ENCODE assay signal across 24 cellular contexts in genomic region chr20:64114356-64114971, GRCh38. TPM values are rescaled to one million over a fixed set of nuclear protein-coding genes. Genes with fewer than 3 reads are reported as not detected.
A peak's percentile ranks its signal among the peaks of the same experiment; 100 is the strongest.
DNase-seq lines count a peak whose midpoint lies in the region; ATAC-seq and TF ChIP-seq lines count a peak whose summit lies in the region.
"Had no signal": no experiment of that assay in that cellular context is flagged by ENCODE, and none has a peak within 500 bp of the region (broad histone marks: within the 10 kb centered on the region; RNA-seq: fewer than 3 reads in every experiment).

No MANE protein-coding gene starts in this region.

- no peak for TF ChIP-seq POLR2A in Peyer's patch (IDR thresholded peaks at IDR 0.05)

- H3K4me1 ChIP-seq in Peyer's patch (no peaks in the 10 kb centered on the region), right cardiac atrium (ENCODE audit: control insufficient read depth, insufficient read depth, low read length) (no peaks in the 10 kb centered on the region)
- H3K4me1 ChIP-seq: breast epithelium, psoas muscle had no signal

- H3K9me3 Mint-ChIP-seq in activated T-cell treated with anti-CD3 and anti-CD28 coated beads, Interleukin-2, amount 50 U/mL, for 24 hours: no peaks in the 10 kb centered on the region
- no peaks in the 10 kb centered on the region for H3K9me3 Mint-ChIP-seq in stimulated activated effector memory CD8-positive, alpha-beta T cell treated with anti-CD3 and anti-CD28 coated beads, Interleukin-12 subunit alpha, Interleukin-12 subunit beta, amount 100 ng/mL, for 72 hours
- H3K9me3 Mint-ChIP-seq: stimulated activated naive CD8-positive, alpha-beta T cell treated with anti-CD3 and anti-CD28 coated beads, Interleukin-15, Interleukin-2, amounts not matched to agents 100 ng/mL and 50 ng/mL, for 24 hours had no signal

- H3K27ac ChIP-seq in Peyer's patch (no peak overlapping the region), right cardiac atrium (ENCODE audit: low read length) (no peak overlapping the region)
- H3K27ac ChIP-seq: BLaER1 treated with 17β-estradiol and CSF1 and Interleukin-3, amounts not matched to agents 10 nM and 100 nM; breast epithelium; psoas muscle had no signal

- intact Hi-C loops in right cardiac atrium (cut with DNase I): no loop called here

- H3K36me3 ChIP-seq in Peyer's patch: no peaks in the 10 kb centered on the region
- H3K36me3 ChIP-seq: BLaER1 treated with 17β-estradiol and CSF1 and Interleukin-3, amounts not matched to agents 10 nM and 100 nM; breast epithelium had no signal

- H3K4me3 ChIP-seq in Peyer's patch: no peak overlapping the region
- H3K4me3 ChIP-seq in right cardiac atrium (ENCODE audit: low read length): no peak overlapping the region
- H3K4me3 ChIP-seq: BLaER1 treated with 17β-estradiol and CSF1 and Interleukin-3, amounts not matched to agents 10 nM and 100 nM; breast epithelium; psoas muscle; smooth muscle cell had no signal

- H3K27me3 ChIP-seq in Peyer's patch (no peaks in the 10 kb centered on the region), right cardiac atrium (ENCODE audit: control insufficient read depth, insufficient read depth) (no peaks in the 10 kb centered on the region)

- TF ChIP-seq CTCF in Peyer's patch (IDR thresholded peaks at IDR 0.05): no peak

- ATAC-seq in right cardiac atrium (no peak), HG03520 (IDR thresholded peaks at IDR 0.05; ENCODE audit: unreplicated experiment) (no peak)
- no peak for ATAC-seq in stimulated activated effector memory CD8-positive, alpha-beta T cell treated with anti-CD3 and anti-CD28 coated beads, Interleukin-12 subunit alpha, Interleukin-12 subunit beta, amount 100 ng/mL, for 72 hours
- ATAC-seq: left colon, psoas muscle had no signal

- H3K27ac Mint-ChIP-seq in activated T-cell treated with anti-CD3 and anti-CD28 coated beads, Interleukin-2, amount 50 U/mL, for 24 hours: no peak overlapping the region
- H3K27ac Mint-ChIP-seq in stimulated activated effector memory CD8-positive, alpha-beta T cell treated with anti-CD3 and anti-CD28 coated beads, Interleukin-12 subunit alpha, Interleukin-12 subunit beta, amount 100 ng/mL, for 72 hours: no peak overlapping the region

- no peaks in the 10 kb centered on the region for H3K27me3 Mint-ChIP-seq in activated T-cell treated with anti-CD3 and anti-CD28 coated beads, Interleukin-2, amount 50 U/mL, for 24 hours
- H3K27me3 Mint-ChIP-seq: stimulated activated naive CD8-positive, alpha-beta T cell treated with anti-CD3 and anti-CD28 coated beads, Interleukin-15, Interleukin-2, amounts not matched to agents 100 ng/mL and 50 ng/mL, for 24 hours had no signal

- WGBS in right cardiac atrium: 73% methylated on average over 14 of the region's 14 CpGs

- no peak overlapping the region for H3K4me3 Mint-ChIP-seq in activated T-cell treated with anti-CD3 and anti-CD28 coated beads, Interleukin-2, amount 50 U/mL, for 24 hours
- H3K4me3 Mint-ChIP-seq in stimulated activated effector memory CD8-positive, alpha-beta T cell treated with anti-CD3 and anti-CD28 coated beads, Interleukin-12 subunit alpha, Interleukin-12 subunit beta, amount 100 ng/mL, for 72 hours: no peak overlapping the region
- H3K4me3 Mint-ChIP-seq: stimulated activated naive CD8-positive, alpha-beta T cell treated with anti-CD3 and anti-CD28 coated beads, Interleukin-15, Interleukin-2, amounts not matched to agents 100 ng/mL and 50 ng/mL, for 24 hours had no signal

- no peaks in the 10 kb centered on the region for H3K4me1 Mint-ChIP-seq in activated T-cell treated with anti-CD3 and anti-CD28 coated beads, Interleukin-2, amount 50 U/mL, for 24 hours (ENCODE audit: low read depth)
- H3K4me1 Mint-ChIP-seq in stimulated activated effector memory CD8-positive, alpha-beta T cell treated with anti-CD3 and anti-CD28 coated beads, Interleukin-12 subunit alpha, Interleukin-12 subunit beta, amount 100 ng/mL, for 72 hours: no peaks in the 10 kb centered on the region

- DNase-seq in activated T-cell treated with anti-CD3 and anti-CD28 coated beads, Interleukin-2, amount 50 U/mL, for 24 hours: peak; percentile 15
- DNase-seq in activated T-cell treated with anti-CD3 and anti-CD28 coated beads, Interleukin-2, amount 50 U/mL, for 1 hour: no peak
- peak; percentile 14 to 41 (median 40) for DNase-seq in Peyer's patch
- peak in 2 of 3 donors; percentile 32 to 33 for DNase-seq in right cardiac atrium
- DNase-seq in stimulated activated effector memory CD8-positive, alpha-beta T cell treated with anti-CD3 and anti-CD28 coated beads, Interleukin-12 subunit alpha, Interleukin-12 subunit beta, amount 100 ng/mL, for 72 hours (ENCODE audit: low spot score in 2 of 2): peak; percentile 1 to 41
- DNase-seq in AG20443 (ENCODE audit: low spot score): no peak
- DNase-seq in NCI-H748 treated with DMSO at 0.1 percent for 48 hours (lab: John Stamatoyannopoulos, UW): no peak
- DNase-seq: activated CD4-positive, CD25-positive, alpha-beta regulatory T cell treated with anti-CD3 and anti-CD28 coated beads, Interleukin-2, amount 50 U/mL, for 72 hours; activated gamma-delta T cell treated with Interleukin-2 at 50 U/mL for 16 hours; cortex of kidney; KG1; NCI-H1436 treated with DMSO at 0.1 percent for 48 hours; stimulated activated CD4-positive, alpha-beta T cell treated with anti-CD3 and anti-CD28 coated beads, Interleukin-4, amount 100 ng/mL, for 1 hour had no signal

- no peaks in the 10 kb centered on the region for H3K9me3 ChIP-seq in Peyer's patch
- H3K9me3 ChIP-seq in right cardiac atrium (ENCODE audit: control insufficient read depth, low read length): no peaks in the 10 kb centered on the region
- H3K9me3 ChIP-seq: BLaER1 treated with 17β-estradiol and CSF1 and Interleukin-3, amounts not matched to agents 10 nM and 100 nM; breast epithelium; psoas muscle had no signal

- no peaks in the 10 kb centered on the region for H3K36me3 Mint-ChIP-seq in activated T-cell treated with anti-CD3 and anti-CD28 coated beads, Interleukin-2, amount 50 U/mL, for 24 hours (ENCODE audit: low read depth)
- no peaks in the 10 kb centered on the region for H3K36me3 Mint-ChIP-seq in stimulated activated effector memory CD8-positive, alpha-beta T cell treated with anti-CD3 and anti-CD28 coated beads, Interleukin-12 subunit alpha, Interleukin-12 subunit beta, amount 100 ng/mL, for 72 hours

RNA-seq across cellular contexts. Expression of gene NPBWR2, which starts 7.1 kb away (rescaled TPM):
- total RNA-seq in Peyer's patch (not detected), right cardiac atrium (not detected)
- not detected for polyA plus RNA-seq in right cardiac atrium
- total RNA-seq: breast epithelium, Daoy, glomerular endothelial cell, HT1080, left colon, psoas muscle, smooth muscle cell had no signal
- polyA plus RNA-seq: neural cell, psoas muscle, smooth muscle cell had no signal

RNA-seq across cellular contexts. Expression of gene LKAAEAR1, which starts 30.3 kb away (rescaled TPM):
- total RNA-seq in Peyer's patch (not detected), right cardiac atrium (under 1 TPM in 3 of 4 donors, not detected in 1; 0.29 to 0.65 (median 0.50) TPM)
- 0.41 TPM for polyA plus RNA-seq in right cardiac atrium
- total RNA-seq: Daoy, left colon, psoas muscle, smooth muscle cell had no signal
- polyA plus RNA-seq: psoas muscle had no signal

RNA-seq across cellular contexts. Expression of gene OPRL1, which starts 34.6 kb away (rescaled TPM):
- under 1 TPM in 1 of 4 donors, not detected in 3; 0.27 TPM for total RNA-seq in Peyer's patch
- total RNA-seq in right cardiac atrium: 1 to 10 TPM in 2 of 4 donors, under 1 TPM in 2; 0.50 to 1.3 (median 1.1) TPM
- 0.81 TPM for polyA plus RNA-seq in right cardiac atrium

RNA-seq across cellular contexts. Expression of gene RGS19, which starts 35.1 kb away (rescaled TPM):
- 10 to 100 TPM in 1 of 4 donors, 1 to 10 TPM in 3; 3.3 to 39.6 (median 6.8) TPM for total RNA-seq in Peyer's patch
- 1 to 10 TPM; 6.3 to 9.1 (median 8.3) TPM for total RNA-seq in right cardiac atrium
- 5.8 TPM for polyA plus RNA-seq in right cardiac atrium

RNA-seq across cellular contexts. Expression of gene MYT1, which starts 49.8 kb away (rescaled TPM):
- under 1 TPM in 2 of 4 donors, not detected in 2; 0.18 to 0.83 TPM for total RNA-seq in Peyer's patch
- total RNA-seq in right cardiac atrium: 1 to 10 TPM in 3 of 4 donors, under 1 TPM in 1; 0.31 to 1.5 (median 1.3) TPM
- 0.57 TPM for polyA plus RNA-seq in right cardiac atrium
- total RNA-seq: Daoy, glomerular endothelial cell, HT1080, psoas muscle had no signal
- polyA plus RNA-seq: smooth muscle cell had no signal

Comparison
In these comparisons a context has a peak if more than half of its experiments do, and no peak if none do; other contexts are left out.
1. DNase-seq: peak in activated T-cell treated with anti-CD3 and anti-CD28 coated beads, Interleukin-2, amount 50 U/mL, for 24 hours (single experiment), Peyer's patch (3 of 3), right cardiac atrium (2 of 3) and stimulated activated effector memory CD8-positive, alpha-beta T cell treated with anti-CD3 and anti-CD28 coated beads, Interleukin-12 subunit alpha, Interleukin-12 subunit beta, amount 100 ng/mL, for 72 hours (2 of 2); none in activated T-cell treated with anti-CD3 and anti-CD28 coated beads, Interleukin-2, amount 50 U/mL, for 1 hour (single experiment), AG20443 (single experiment) and NCI-H748 treated with DMSO at 0.1 percent for 48 hours (single experiment).